In genomic region chr19:4028334-4029246, GRCh38 we compare ENCODE assay signal across 34 cellular contexts.
"Had no signal": no experiment of that assay in that cellular context is flagged by ENCODE, and none has a peak within 500 bp of the region (broad histone marks: within the 10 kb centered on the region; RNA-seq: fewer than 3 reads in every experiment).

No MANE protein-coding gene starts in this region.

- H3K27ac ChIP-seq: brain microvascular endothelial cell, esophagus muscularis mucosa, foreskin keratinocyte, gastrocnemius medialis, heart left ventricle, VCaP had no signal

- H3K36me3 Mint-ChIP-seq: activated naive CD8-positive, alpha-beta T cell had no signal

- H3K27ac Mint-ChIP-seq: activated CD4-positive, alpha-beta memory T cell treated with anti-CD3 and anti-CD28 coated beads, Interleukin-2, amount 10 ng/mL, durations not matched to agents 7 days and 5 days; activated CD4-positive, alpha-beta T cell treated with anti-CD3 and anti-CD28 coated beads, Interleukin-2, amount 10 ng/mL, durations not matched to agents 7 days and 5 days; activated naive CD8-positive, alpha-beta T cell; activated T-helper 17 cell treated with anti-CD3 and anti-CD28 coated beads, Interleukin-2, amount 50 U/mL, for 72 hours; T-helper 2 cell treated with Interferon-gamma antibody and Interleukin-4, amounts not matched to agents 5 μg/mL and 100 μg/mL, for 36 hours; WTC11 had no signal

- H3K4me3 Mint-ChIP-seq: activated CD4-positive, alpha-beta memory T cell treated with anti-CD3 and anti-CD28 coated beads, Interleukin-2, amount 10 ng/mL, durations not matched to agents 7 days and 5 days; activated CD4-positive, alpha-beta T cell treated with anti-CD3 and anti-CD28 coated beads, Interleukin-2, amount 10 ng/mL, durations not matched to agents 7 days and 5 days; activated naive CD8-positive, alpha-beta T cell; activated T-cell treated with anti-CD3 and anti-CD28 coated beads, Interleukin-2, amount 50 U/mL, for 4 hours; activated T-helper 17 cell treated with anti-CD3 and anti-CD28 coated beads, Interleukin-2, amount 50 U/mL, for 72 hours; central memory CD8-positive, alpha-beta T cell; T-helper 17 cell; T-helper 2 cell treated with Interferon-gamma antibody and Interleukin-4, amounts not matched to agents 5 μg/mL and 100 μg/mL, for 36 hours; WTC11 had no signal

- H3K4me1 Mint-ChIP-seq: activated CD4-positive, alpha-beta memory T cell treated with anti-CD3 and anti-CD28 coated beads, Interleukin-2, amount 10 ng/mL, durations not matched to agents 7 days and 5 days; activated CD4-positive, alpha-beta T cell treated with anti-CD3 and anti-CD28 coated beads, Interleukin-2, amount 10 ng/mL, durations not matched to agents 7 days and 5 days; activated T-helper 17 cell treated with anti-CD3 and anti-CD28 coated beads, Interleukin-2, amount 50 U/mL, for 72 hours; central memory CD8-positive, alpha-beta T cell; T-helper 17 cell; WTC11 had no signal

- FAIRE-seq: astrocyte, bronchial epithelial cell, colon had no signal

- H3K9me3 Mint-ChIP-seq: activated CD4-positive, alpha-beta memory T cell treated with anti-CD3 and anti-CD28 coated beads, Interleukin-2, amount 10 ng/mL, durations not matched to agents 7 days and 5 days; activated CD4-positive, alpha-beta T cell treated with anti-CD3 and anti-CD28 coated beads, Interleukin-2, amount 10 ng/mL, durations not matched to agents 7 days and 5 days; activated T-cell treated with anti-CD3 and anti-CD28 coated beads, Interleukin-2, amount 50 U/mL, for 4 hours; activated T-helper 17 cell treated with anti-CD3 and anti-CD28 coated beads, Interleukin-2, amount 50 U/mL, for 72 hours; central memory CD8-positive, alpha-beta T cell; effector memory CD8-positive, alpha-beta T cell; T-helper 2 cell treated with Interferon-gamma antibody and Interleukin-4, amounts not matched to agents 5 μg/mL and 100 μg/mL, for 36 hours; WTC11 had no signal

- DNase-seq: activated CD4-positive, alpha-beta memory T cell treated with anti-CD3 and anti-CD28 coated beads, Interleukin-2, amount 10 ng/mL, durations not matched to agents 7 days and 5 days; activated CD4-positive, alpha-beta T cell treated with anti-CD3 and anti-CD28 coated beads for 1 hour; activated CD4-positive, alpha-beta T cell treated with anti-CD3 and anti-CD28 coated beads for 4 hours; activated CD4-positive, alpha-beta T cell treated with anti-CD3 and anti-CD28 coated beads, Interleukin-2, amount 10 ng/mL, durations not matched to agents 7 days and 5 days; activated CD4-positive, alpha-beta T cell treated with anti-CD3 and anti-CD28 coated beads, Interleukin-2, amount 50 U/mL, for 4 hours; activated effector memory CD4-positive, alpha-beta T cell treated with Interleukin-2 at 50 U/mL for 16 hours; activated gamma-delta T cell treated with Interleukin-2 at 50 U/mL for 16 hours; activated naive CD4-positive, alpha-beta T cell treated with anti-CD3 and anti-CD28 coated beads, Interleukin-2, amount 50 U/mL, for 16 hours; activated naive CD4-positive, alpha-beta T cell treated with Interleukin-2 at 50 U/mL for 16 hours; activated T-cell treated with anti-CD3 and anti-CD28 coated beads, Interleukin-2, amount 50 U/mL, for 4 hours; amniotic stem cell; anterior cingulate cortex; brain microvascular endothelial cell; cortex of kidney; dermis blood vessel endothelial cell; effector CD4-positive, alpha-beta T cell; effector memory CD8-positive, alpha-beta T cell; erythroblast; foreskin keratinocyte; gastrocnemius medialis; glutamatergic neuron; heart left ventricle; T-helper 17 cell; T1000 had no signal

- H3K9me3 ChIP-seq: esophagus muscularis mucosa, gastrocnemius medialis, heart left ventricle had no signal

- H3K4me1 ChIP-seq: foreskin keratinocyte, gastrocnemius medialis had no signal

- H3K27me3 ChIP-seq: brain microvascular endothelial cell, esophagus muscularis mucosa, foreskin keratinocyte, gastrocnemius medialis, heart left ventricle had no signal

- H3K27me3 Mint-ChIP-seq: activated CD4-positive, alpha-beta memory T cell treated with anti-CD3 and anti-CD28 coated beads, Interleukin-2, amount 10 ng/mL, durations not matched to agents 7 days and 5 days; activated CD4-positive, alpha-beta T cell treated with anti-CD3 and anti-CD28 coated beads, Interleukin-2, amount 10 ng/mL, durations not matched to agents 7 days and 5 days; activated naive CD8-positive, alpha-beta T cell; activated T-helper 17 cell treated with anti-CD3 and anti-CD28 coated beads, Interleukin-2, amount 50 U/mL, for 72 hours; central memory CD8-positive, alpha-beta T cell; effector memory CD8-positive, alpha-beta T cell; T-helper 17 cell had no signal

- H3K4me3 ChIP-seq: esophagus muscularis mucosa, gastrocnemius medialis, heart left ventricle had no signal

- ATAC-seq: activated T-cell treated with anti-CD3 and anti-CD28 coated beads, Interleukin-2, amount 50 U/mL, for 4 hours; activated T-helper 17 cell treated with anti-CD3 and anti-CD28 coated beads, Interleukin-2, amount 50 U/mL, for 72 hours; effector memory CD8-positive, alpha-beta T cell; foreskin keratinocyte; gastrocnemius medialis; heart left ventricle; T-helper 17 cell; WTC11 had no signal
